ENCODE assay signal across 1 cellular context in the genomic region with DNA sequence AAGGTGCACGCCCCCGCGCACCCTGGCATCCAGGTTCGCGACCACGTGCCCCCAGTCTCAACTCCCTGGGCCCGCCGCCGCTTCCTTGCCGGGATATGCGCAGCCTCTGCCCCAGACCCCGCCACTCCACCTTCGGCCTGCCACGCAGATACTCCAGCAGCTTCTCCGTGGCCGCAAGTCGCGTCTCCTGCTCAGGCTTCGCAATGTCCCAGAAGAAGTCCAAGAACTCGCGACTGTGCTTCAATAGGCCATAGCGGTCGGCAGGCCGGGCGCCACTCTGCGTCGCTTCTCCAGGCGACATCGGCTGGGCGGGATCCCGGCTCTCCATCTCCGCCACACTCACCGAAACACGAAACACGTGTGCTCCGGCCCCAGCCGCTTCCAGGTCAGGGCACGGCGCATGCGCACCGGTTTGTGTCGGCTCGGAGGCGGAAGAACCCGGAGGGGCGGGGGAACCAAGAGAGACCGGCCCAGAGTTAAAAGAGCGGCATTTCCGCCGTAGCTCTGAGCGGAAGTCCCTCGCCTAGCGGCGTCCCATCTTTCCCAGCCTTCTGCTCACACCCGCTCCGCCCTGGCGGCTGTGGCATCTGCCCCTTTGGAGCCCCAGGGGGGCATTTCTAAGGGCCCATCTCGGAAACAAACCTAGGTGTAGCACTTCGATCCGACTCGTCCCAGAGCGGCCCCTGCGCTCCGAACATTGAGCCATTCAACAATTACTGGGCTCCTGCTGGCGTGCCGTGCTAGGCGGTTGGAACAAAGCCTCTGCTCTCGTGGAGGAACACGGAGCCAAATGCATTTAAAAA.
A peak's percentile ranks its signal among the peaks of the same experiment; 100 is the strongest.
TF ChIP-seq lines count a peak whose summit lies in the region.

A gene with protein sequence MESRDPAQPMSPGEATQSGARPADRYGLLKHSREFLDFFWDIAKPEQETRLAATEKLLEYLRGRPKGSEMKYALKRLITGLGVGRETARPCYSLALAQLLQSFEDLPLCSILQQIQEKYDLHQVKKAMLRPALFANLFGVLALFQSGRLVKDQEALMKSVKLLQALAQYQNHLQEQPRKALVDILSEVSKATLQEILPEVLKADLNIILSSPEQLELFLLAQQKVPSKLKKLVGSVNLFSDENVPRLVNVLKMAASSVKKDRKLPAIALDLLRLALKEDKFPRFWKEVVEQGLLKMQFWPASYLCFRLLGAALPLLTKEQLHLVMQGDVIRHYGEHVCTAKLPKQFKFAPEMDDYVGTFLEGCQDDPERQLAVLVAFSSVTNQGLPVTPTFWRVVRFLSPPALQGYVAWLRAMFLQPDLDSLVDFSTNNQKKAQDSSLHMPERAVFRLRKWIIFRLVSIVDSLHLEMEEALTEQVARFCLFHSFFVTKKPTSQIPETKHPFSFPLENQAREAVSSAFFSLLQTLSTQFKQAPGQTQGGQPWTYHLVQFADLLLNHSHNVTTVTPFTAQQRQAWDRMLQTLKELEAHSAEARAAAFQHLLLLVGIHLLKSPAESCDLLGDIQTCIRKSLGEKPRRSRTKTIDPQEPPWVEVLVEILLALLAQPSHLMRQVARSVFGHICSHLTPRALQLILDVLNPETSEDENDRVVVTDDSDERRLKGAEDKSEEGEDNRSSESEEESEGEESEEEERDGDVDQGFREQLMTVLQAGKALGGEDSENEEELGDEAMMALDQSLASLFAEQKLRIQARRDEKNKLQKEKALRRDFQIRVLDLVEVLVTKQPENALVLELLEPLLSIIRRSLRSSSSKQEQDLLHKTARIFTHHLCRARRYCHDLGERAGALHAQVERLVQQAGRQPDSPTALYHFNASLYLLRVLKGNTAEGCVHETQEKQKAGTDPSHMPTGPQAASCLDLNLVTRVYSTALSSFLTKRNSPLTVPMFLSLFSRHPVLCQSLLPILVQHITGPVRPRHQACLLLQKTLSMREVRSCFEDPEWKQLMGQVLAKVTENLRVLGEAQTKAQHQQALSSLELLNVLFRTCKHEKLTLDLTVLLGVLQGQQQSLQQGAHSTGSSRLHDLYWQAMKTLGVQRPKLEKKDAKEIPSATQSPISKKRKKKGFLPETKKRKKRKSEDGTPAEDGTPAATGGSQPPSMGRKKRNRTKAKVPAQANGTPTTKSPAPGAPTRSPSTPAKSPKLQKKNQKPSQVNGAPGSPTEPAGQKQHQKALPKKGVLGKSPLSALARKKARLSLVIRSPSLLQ (N-terminal part only) (minus strand): TSS at position 388 of the 803 bp plus-strand sequence. CDS start 60 bp downstream, at position 328.

TF ChIP-seq in HepG2, 621 proteins besides CTCF, POLR2A, EP300 and RAD21 (continued from another document and continues in another):
- TF ChIP-seq, protein P1, sequence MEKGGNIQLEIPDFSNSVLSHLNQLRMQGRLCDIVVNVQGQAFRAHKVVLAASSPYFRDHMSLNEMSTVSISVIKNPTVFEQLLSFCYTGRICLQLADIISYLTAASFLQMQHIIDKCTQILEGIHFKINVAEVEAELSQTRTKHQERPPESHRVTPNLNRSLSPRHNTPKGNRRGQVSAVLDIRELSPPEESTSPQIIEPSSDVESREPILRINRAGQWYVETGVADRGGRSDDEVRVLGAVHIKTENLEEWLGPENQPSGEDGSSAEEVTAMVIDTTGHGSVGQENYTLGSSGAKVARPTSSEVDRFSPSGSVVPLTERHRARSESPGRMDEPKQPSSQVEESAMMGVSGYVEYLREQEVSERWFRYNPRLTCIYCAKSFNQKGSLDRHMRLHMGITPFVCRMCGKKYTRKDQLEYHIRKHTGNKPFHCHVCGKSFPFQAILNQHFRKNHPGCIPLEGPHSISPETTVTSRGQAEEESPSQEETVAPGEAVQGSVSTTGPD (CRISPR knock-in tag; IDR thresholded peaks at IDR 0.05), result peak; percentile 53; the same call in 1 of the 2 replicates
- TF ChIP-seq ATRX (CRISPR knock-in tag; IDR thresholded peaks at IDR 0.05; ENCODE audit: borderline replicate concordance), result no peak
- peak; percentile 81; the same call in 1 of the 2 replicates for TF ChIP-seq ZNF790 (CRISPR knock-in tag; IDR thresholded peaks at IDR 0.05; ENCODE audit: borderline replicate concordance)
- peak; percentile 81 for TF ChIP-seq RBM39 (IDR thresholded peaks at IDR 0.05; ENCODE audit: low read depth, low read length, poor library complexity, severe bottlenecking)
- TF ChIP-seq, protein P2, sequence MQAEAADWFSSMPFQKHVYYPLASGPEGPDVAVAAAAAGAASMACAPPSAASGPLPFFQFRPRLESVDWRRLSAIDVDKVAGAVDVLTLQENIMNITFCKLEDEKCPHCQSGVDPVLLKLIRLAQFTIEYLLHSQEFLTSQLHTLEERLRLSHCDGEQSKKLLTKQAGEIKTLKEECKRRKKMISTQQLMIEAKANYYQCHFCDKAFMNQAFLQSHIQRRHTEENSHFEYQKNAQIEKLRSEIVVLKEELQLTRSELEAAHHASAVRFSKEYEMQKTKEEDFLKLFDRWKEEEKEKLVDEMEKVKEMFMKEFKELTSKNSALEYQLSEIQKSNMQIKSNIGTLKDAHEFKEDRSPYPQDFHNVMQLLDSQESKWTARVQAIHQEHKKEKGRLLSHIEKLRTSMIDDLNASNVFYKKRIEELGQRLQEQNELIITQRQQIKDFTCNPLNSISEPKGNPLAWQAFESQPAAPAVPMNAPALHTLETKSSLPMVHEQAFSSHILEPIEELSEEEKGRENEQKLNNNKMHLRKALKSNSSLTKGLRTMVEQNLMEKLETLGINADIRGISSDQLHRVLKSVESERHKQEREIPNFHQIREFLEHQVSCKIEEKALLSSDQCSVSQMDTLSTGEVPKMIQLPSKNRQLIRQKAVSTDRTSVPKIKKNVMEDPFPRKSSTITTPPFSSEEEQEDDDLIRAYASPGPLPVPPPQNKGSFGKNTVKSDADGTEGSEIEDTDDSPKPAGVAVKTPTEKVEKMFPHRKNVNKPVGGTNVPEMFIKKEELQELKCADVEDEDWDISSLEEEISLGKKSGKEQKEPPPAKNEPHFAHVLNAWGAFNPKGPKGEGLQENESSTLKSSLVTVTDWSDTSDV (CRISPR knock-in tag; IDR thresholded peaks at IDR 0.05), result no peak
- TF ChIP-seq, protein P3, sequence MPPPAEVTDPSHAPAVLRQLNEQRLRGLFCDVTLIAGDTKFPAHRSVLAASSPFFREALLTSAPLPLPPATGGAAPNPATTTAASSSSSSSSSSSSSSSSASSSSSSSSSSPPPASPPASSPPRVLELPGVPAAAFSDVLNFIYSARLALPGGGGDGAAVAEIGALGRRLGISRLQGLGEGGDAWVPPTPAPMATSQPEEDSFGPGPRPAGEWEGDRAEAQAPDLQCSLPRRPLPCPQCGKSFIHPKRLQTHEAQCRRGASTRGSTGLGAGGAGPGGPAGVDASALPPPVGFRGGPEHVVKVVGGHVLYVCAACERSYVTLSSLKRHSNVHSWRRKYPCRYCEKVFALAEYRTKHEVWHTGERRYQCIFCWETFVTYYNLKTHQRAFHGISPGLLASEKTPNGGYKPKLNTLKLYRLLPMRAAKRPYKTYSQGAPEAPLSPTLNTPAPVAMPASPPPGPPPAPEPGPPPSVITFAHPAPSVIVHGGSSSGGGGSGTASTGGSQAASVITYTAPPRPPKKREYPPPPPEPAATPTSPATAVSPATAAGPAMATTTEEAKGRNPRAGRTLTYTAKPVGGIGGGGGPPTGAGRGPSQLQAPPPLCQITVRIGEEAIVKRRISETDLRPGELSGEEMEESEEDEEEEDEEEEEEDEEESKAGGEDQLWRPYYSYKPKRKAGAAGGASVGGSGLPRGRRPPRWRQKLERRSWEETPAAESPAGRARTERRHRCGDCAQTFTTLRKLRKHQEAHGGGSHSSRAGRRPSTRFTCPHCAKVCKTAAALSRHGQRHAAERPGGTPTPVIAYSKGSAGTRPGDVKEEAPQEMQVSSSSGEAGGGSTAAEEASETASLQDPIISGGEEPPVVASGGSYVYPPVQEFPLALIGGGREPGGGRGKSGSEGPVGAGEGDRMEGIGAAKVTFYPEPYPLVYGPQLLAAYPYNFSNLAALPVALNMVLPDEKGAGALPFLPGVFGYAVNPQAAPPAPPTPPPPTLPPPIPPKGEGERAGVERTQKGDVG (CRISPR knock-in tag; IDR thresholded peaks at IDR 0.05; ENCODE audit: borderline replicate concordance), result 0 out of 2 replicates have a peak, but pooled peaks have one; percentile 64
- TF ChIP-seq KLF15 (CRISPR knock-in tag; IDR thresholded peaks at IDR 0.05; ENCODE audit: borderline replicate concordance), result peak; percentile 87; the same call in 1 of the 2 replicates
- TF ChIP-seq ISX (CRISPR knock-in tag; conservative IDR thresholded peaks at IDR 0.05), result no peak; the same call in 1 of the 2 replicates
- peak; percentile 73; the same call in 1 of the 2 replicates for TF ChIP-seq HNRNPL (IDR thresholded peaks at IDR 0.05; ENCODE audit: low read depth, low read length)
- peak; percentile 40; the same call in 1 of the 2 replicates for TF ChIP-seq ZNF446 (CRISPR knock-in tag; IDR thresholded peaks at IDR 0.05)
- TF ChIP-seq MXI1 (IDR thresholded peaks at IDR 0.05; ENCODE audit: borderline replicate concordance, low read depth, low read length), result peak; percentile 99
- TF ChIP-seq ZNF263 (CRISPR knock-in tag; IDR thresholded peaks at IDR 0.05), result peak; percentile 57
- TF ChIP-seq TBP (CRISPR knock-in tag; IDR thresholded peaks at IDR 0.05), result no peak
- TF ChIP-seq CENPT (CRISPR knock-in tag; IDR thresholded peaks at IDR 0.05; ENCODE audit: low read depth), result peak; percentile 71; the same call in 1 of the 2 replicates
- TF ChIP-seq ZNF292 (CRISPR knock-in tag; IDR thresholded peaks at IDR 0.05; ENCODE audit: borderline replicate concordance, low read depth), result 0 out of 2 replicates have a peak, but pooled peaks have one; percentile 51
- no peak for TF ChIP-seq RFXANK (CRISPR knock-in tag; IDR thresholded peaks at IDR 0.05)
- TF ChIP-seq, protein P4, sequence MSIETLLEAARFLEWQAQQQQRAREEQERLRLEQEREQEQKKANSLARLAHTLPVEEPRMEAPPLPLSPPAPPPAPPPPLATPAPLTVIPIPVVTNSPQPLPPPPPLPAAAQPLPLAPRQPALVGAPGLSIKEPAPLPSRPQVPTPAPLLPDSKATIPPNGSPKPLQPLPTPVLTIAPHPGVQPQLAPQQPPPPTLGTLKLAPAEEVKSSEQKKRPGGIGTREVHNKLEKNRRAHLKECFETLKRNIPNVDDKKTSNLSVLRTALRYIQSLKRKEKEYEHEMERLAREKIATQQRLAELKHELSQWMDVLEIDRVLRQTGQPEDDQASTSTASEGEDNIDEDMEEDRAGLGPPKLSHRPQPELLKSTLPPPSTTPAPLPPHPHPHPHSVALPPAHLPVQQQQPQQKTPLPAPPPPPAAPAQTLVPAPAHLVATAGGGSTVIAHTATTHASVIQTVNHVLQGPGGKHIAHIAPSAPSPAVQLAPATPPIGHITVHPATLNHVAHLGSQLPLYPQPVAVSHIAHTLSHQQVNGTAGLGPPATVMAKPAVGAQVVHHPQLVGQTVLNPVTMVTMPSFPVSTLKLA (IDR thresholded peaks at IDR 0.05), result peak; percentile 92
- peak; percentile 77 for TF ChIP-seq TBX2 (CRISPR knock-in tag; IDR thresholded peaks at IDR 0.05; ENCODE audit: borderline replicate concordance)
- TF ChIP-seq KDM1A (CRISPR knock-in tag; IDR thresholded peaks at IDR 0.05), result no peak
- TF ChIP-seq SP1 (IDR thresholded peaks at IDR 0.05), result no peak
- TF ChIP-seq SP1 (CRISPR knock-in tag; IDR thresholded peaks at IDR 0.05), result no peak
- TF ChIP-seq ZNF530 (CRISPR knock-in tag; IDR thresholded peaks at IDR 0.05; ENCODE audit: low read depth), result no peak
- TF ChIP-seq, protein P5, sequence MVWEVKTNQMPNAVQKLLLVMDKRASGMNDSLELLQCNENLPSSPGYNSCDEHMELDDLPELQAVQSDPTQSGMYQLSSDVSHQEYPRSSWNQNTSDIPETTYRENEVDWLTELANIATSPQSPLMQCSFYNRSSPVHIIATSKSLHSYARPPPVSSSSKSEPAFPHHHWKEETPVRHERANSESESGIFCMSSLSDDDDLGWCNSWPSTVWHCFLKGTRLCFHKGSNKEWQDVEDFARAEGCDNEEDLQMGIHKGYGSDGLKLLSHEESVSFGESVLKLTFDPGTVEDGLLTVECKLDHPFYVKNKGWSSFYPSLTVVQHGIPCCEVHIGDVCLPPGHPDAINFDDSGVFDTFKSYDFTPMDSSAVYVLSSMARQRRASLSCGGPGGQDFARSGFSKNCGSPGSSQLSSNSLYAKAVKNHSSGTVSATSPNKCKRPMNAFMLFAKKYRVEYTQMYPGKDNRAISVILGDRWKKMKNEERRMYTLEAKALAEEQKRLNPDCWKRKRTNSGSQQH (CRISPR knock-in tag; IDR thresholded peaks at IDR 0.05; ENCODE audit: low read depth), result peak; percentile 25; the same call in 1 of the 2 replicates
- no peak for TF ChIP-seq MAFG (CRISPR knock-in tag; IDR thresholded peaks at IDR 0.05)
- TF ChIP-seq, protein P6, sequence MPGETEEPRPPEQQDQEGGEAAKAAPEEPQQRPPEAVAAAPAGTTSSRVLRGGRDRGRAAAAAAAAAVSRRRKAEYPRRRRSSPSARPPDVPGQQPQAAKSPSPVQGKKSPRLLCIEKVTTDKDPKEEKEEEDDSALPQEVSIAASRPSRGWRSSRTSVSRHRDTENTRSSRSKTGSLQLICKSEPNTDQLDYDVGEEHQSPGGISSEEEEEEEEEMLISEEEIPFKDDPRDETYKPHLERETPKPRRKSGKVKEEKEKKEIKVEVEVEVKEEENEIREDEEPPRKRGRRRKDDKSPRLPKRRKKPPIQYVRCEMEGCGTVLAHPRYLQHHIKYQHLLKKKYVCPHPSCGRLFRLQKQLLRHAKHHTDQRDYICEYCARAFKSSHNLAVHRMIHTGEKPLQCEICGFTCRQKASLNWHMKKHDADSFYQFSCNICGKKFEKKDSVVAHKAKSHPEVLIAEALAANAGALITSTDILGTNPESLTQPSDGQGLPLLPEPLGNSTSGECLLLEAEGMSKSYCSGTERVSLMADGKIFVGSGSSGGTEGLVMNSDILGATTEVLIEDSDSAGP (CRISPR knock-in tag; IDR thresholded peaks at IDR 0.05; ENCODE audit: borderline replicate concordance), result peak; percentile 73; the same call in 1 of the 2 replicates
- TF ChIP-seq, protein P7, sequence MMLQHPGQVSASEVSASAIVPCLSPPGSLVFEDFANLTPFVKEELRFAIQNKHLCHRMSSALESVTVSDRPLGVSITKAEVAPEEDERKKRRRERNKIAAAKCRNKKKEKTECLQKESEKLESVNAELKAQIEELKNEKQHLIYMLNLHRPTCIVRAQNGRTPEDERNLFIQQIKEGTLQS (CRISPR knock-in tag; IDR thresholded peaks at IDR 0.05), result no peak
- TF ChIP-seq EED (CRISPR knock-in tag; IDR thresholded peaks at IDR 0.05), result no peak; the same call in 1 of the 2 replicates
- TF ChIP-seq, protein P8, sequence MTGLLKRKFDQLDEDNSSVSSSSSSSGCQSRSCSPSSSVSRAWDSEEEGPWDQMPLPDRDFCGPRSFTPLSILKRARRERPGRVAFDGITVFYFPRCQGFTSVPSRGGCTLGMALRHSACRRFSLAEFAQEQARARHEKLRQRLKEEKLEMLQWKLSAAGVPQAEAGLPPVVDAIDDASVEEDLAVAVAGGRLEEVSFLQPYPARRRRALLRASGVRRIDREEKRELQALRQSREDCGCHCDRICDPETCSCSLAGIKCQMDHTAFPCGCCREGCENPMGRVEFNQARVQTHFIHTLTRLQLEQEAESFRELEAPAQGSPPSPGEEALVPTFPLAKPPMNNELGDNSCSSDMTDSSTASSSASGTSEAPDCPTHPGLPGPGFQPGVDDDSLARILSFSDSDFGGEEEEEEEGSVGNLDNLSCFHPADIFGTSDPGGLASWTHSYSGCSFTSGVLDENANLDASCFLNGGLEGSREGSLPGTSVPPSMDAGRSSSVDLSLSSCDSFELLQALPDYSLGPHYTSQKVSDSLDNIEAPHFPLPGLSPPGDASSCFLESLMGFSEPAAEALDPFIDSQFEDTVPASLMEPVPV (CRISPR knock-in tag; IDR thresholded peaks at IDR 0.05), result no peak
- TF ChIP-seq CREB1 (IDR thresholded peaks at IDR 0.05), result no peak
- no peak for TF ChIP-seq CREB1 (CRISPR knock-in tag; IDR thresholded peaks at IDR 0.05)
- TF ChIP-seq CC2D1A (CRISPR knock-in tag; IDR thresholded peaks at IDR 0.05), result no peak
- TF ChIP-seq FOXA3 (CRISPR knock-in tag; IDR thresholded peaks at IDR 0.05), result peak; percentile 18
- TF ChIP-seq ZNF343 (CRISPR knock-in tag; IDR thresholded peaks at IDR 0.05), result peak; percentile 9; the same call in 1 of the 2 replicates
- TF ChIP-seq MBD4 (IDR thresholded peaks at IDR 0.05; ENCODE audit: borderline replicate concordance, low read length), result no peak
